Comparison of ENCODE assay signal across 1 cellular context in the genomic region with DNA sequence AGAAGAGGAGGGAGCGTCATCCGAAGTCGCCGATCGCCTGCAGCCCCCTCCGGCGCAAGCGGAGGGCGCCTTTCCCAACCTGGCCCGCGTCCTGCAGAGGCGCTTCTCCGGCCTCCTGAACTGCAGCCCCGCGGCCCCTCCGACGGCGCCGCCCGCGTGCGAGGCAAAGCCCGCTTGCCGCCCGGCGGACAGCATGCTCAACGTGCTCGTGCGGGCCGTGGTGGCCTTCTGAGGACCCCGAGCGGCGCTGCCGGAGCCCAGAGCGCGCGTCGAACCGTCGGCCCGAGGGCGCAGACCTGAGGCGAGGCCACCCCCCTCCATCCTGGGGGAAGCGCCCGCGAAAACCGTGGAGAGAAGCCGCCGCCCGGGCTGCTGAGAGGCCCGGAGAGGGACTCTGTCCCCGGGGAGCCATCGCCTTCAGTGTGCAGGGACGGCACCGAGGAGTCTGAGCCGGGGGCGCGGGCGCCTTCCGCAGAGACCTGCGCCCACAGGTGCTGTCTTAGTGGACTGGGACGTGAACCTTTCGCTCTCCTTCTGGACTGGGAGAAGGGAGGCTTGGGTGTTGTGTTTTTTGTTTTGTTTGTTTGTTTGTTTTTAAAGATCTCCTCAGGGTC.
TF ChIP-seq lines count a peak whose summit lies in the region.

No MANE protein-coding gene starts in this region.

TF ChIP-seq in GM12878, 131 proteins besides CTCF, POLR2A, EP300 and RAD21 (continues in another document):
- TF ChIP-seq PML (IDR thresholded peaks at IDR 0.05; ENCODE audit: low read length) (no peak), TBL1XR1 (IDR thresholded peaks at IDR 0.05; ENCODE audit: low read depth, low read length) (no peak), IRF3 (IDR thresholded peaks at IDR 0.05) (no peak), ZBTB33 (IDR thresholded peaks at IDR 0.05) (no peak), CBX5 (IDR thresholded peaks at IDR 0.05; ENCODE audit: low read depth) (no peak), USF2 (IDR thresholded peaks at IDR 0.05; ENCODE audit: borderline replicate concordance, low read depth, low read length) (no peak), ZNF592 (IDR thresholded peaks at IDR 0.05) (no peak), MAX (IDR thresholded peaks at IDR 0.05; ENCODE audit: low read depth, low read length) (no peak), BHLHE40 (IDR thresholded peaks at IDR 0.05; ENCODE audit: borderline replicate concordance in 1 of 2, low read depth in 2 of 2, low read length in 1 of 2) (peak in 1 of 2 experiments; percentile 28; a peak in 1 of 4 replicates), MTA3 (IDR thresholded peaks at IDR 0.05; ENCODE audit: borderline replicate concordance, low read length) (no peak), E4F1 (IDR thresholded peaks at IDR 0.05; ENCODE audit: borderline replicate concordance, partially characterized antibody) (no peak), MYC (IDR thresholded peaks at IDR 0.05; ENCODE audit: insufficient read depth, insufficient read length, insufficient replicate concordance, low read length, severe bottlenecking) (no peak), PAX8 (IDR thresholded peaks at IDR 0.05) (no peak), WRNIP1 (IDR thresholded peaks at IDR 0.05; ENCODE audit: borderline replicate concordance, low read depth, low read length) (no peak), BRCA1 (IDR thresholded peaks at IDR 0.05; ENCODE audit: low read depth, low read length) (no peak), ZSCAN29 (IDR thresholded peaks at IDR 0.05) (no peak), POLR2AphosphoS2 (IDR thresholded peaks at IDR 0.05; ENCODE audit: low read depth, low read length) (no peak), HDAC2 (IDR thresholded peaks at IDR 0.05) (no peak), IRF4 (IDR thresholded peaks at IDR 0.05; ENCODE audit: low read depth, low read length) (no peak), CUX1 (IDR thresholded peaks at IDR 0.05; ENCODE audit: insufficient replicate concordance, low read depth, low read length) (no peak), GATAD2B (conservative IDR thresholded peaks at IDR 0.05; ENCODE audit: low read depth) (no peak), NRF1 (conservative IDR thresholded peaks at IDR 0.05; ENCODE audit: low read depth, low read length) (no peak), RUNX3 (IDR thresholded peaks at IDR 0.05; ENCODE audit: low read length) (no peak), SMAD1 (IDR thresholded peaks at IDR 0.05; ENCODE audit: low read depth, partially characterized antibody) (no peak), HCFC1 (IDR thresholded peaks at IDR 0.05; ENCODE audit: low read length) (no peak), LARP7 (IDR thresholded peaks at IDR 0.05) (peak; percentile 76), FOS (IDR thresholded peaks at IDR 0.05; ENCODE audit: borderline replicate concordance, extremely low read depth, insufficient read length) (no peak), BACH1 (IDR thresholded peaks at IDR 0.05; ENCODE audit: borderline replicate concordance) (peak; percentile 44; the same call in 1 of the 2 replicates), ZBED1 (IDR thresholded peaks at IDR 0.05; ENCODE audit: borderline replicate concordance) (0 out of 2 replicates have a peak, but pooled peaks have one; percentile 52), MTA2 (IDR thresholded peaks at IDR 0.05; ENCODE audit: low read depth) (no peak), ZZZ3 (IDR thresholded peaks at IDR 0.05; ENCODE audit: control insufficient read depth, insufficient read length, low read depth) (no peak), RBBP5 (conservative IDR thresholded peaks at IDR 0.05) (no peak)
- TF ChIP-seq, protein P1, sequence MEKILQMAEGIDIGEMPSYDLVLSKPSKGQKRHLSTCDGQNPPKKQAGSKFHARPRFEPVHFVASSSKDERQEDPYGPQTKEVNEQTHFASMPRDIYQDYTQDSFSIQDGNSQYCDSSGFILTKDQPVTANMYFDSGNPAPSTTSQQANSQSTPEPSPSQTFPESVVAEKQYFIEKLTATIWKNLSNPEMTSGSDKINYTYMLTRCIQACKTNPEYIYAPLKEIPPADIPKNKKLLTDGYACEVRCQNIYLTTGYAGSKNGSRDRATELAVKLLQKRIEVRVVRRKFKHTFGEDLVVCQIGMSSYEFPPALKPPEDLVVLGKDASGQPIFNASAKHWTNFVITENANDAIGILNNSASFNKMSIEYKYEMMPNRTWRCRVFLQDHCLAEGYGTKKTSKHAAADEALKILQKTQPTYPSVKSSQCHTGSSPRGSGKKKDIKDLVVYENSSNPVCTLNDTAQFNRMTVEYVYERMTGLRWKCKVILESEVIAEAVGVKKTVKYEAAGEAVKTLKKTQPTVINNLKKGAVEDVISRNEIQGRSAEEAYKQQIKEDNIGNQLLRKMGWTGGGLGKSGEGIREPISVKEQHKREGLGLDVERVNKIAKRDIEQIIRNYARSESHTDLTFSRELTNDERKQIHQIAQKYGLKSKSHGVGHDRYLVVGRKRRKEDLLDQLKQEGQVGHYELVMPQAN (conservative IDR thresholded peaks at IDR 0.05) = peak; percentile 36; the same call in 1 of the 2 replicates
- TF ChIP-seq, protein P2, sequence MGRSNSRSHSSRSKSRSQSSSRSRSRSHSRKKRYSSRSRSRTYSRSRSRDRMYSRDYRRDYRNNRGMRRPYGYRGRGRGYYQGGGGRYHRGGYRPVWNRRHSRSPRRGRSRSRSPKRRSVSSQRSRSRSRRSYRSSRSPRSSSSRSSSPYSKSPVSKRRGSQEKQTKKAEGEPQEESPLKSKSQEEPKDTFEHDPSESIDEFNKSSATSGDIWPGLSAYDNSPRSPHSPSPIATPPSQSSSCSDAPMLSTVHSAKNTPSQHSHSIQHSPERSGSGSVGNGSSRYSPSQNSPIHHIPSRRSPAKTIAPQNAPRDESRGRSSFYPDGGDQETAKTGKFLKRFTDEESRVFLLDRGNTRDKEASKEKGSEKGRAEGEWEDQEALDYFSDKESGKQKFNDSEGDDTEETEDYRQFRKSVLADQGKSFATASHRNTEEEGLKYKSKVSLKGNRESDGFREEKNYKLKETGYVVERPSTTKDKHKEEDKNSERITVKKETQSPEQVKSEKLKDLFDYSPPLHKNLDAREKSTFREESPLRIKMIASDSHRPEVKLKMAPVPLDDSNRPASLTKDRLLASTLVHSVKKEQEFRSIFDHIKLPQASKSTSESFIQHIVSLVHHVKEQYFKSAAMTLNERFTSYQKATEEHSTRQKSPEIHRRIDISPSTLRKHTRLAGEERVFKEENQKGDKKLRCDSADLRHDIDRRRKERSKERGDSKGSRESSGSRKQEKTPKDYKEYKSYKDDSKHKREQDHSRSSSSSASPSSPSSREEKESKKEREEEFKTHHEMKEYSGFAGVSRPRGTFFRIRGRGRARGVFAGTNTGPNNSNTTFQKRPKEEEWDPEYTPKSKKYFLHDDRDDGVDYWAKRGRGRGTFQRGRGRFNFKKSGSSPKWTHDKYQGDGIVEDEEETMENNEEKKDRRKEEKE (IDR thresholded peaks at IDR 0.05) = no peak
